In genomic region chr15:64861331-64861730, GRCh38 we compare ENCODE assay signal across 1 cellular context.
TF ChIP-seq lines count a peak whose summit lies in the region.

No MANE protein-coding gene starts in this region.

TF ChIP-seq in IMR-90, 13 proteins besides CTCF, POLR2A, EP300 and RAD21:
- TF ChIP-seq BHLHE40 (IDR thresholded peaks at IDR 0.05; ENCODE audit: low read depth, low read length) (no peak), MAFK (IDR thresholded peaks at IDR 0.05; ENCODE audit: low read depth, low read length) (no peak), CEBPB (IDR thresholded peaks at IDR 0.05; ENCODE audit: low read depth, low read length) (no peak), NFE2L2 (IDR thresholded peaks at IDR 0.05; ENCODE audit: low read depth, low read length) (no peak), RFX5 (IDR thresholded peaks at IDR 0.05; ENCODE audit: low read depth, low read length) (no peak), RCOR1 (IDR thresholded peaks at IDR 0.05; ENCODE audit: insufficient replicate concordance, low read length) (no peak), MAZ (IDR thresholded peaks at IDR 0.05; ENCODE audit: borderline replicate concordance, low read depth, low read length) (no peak), FOS (IDR thresholded peaks at IDR 0.05; ENCODE audit: low read depth, low read length) (no peak), USF2 (IDR thresholded peaks at IDR 0.05; ENCODE audit: low read depth, low read length) (no peak), MXI1 (IDR thresholded peaks at IDR 0.05; ENCODE audit: borderline replicate concordance, low read depth, low read length) (no peak), SMC3 (IDR thresholded peaks at IDR 0.05; ENCODE audit: low read depth, low read length) (no peak)
